36 cellular contexts compared by ENCODE assay signal in the genomic region with DNA sequence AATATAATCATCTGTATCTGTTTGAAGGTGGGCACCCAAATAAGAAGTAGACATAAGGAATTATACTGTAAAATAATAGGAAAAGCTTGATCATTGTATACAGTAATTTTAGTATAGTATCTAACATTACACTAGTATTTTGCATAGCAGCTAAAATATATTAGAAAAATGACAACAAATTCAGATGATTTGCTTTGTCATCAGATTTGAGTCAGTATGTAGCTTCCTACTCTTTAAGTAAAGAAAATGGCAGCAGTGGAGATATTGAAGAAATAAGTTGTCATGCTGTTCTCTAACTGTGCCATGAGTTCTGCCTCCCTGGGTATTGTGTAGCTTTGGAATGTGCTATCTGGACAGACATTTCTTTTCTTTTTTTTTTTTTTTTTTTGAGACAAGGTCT.
DNase-seq lines count a peak whose midpoint lies in the region; ATAC-seq, FAIRE-seq and TF ChIP-seq lines count a peak whose summit lies in the region.
"Had no signal": no experiment of that assay in that cellular context is flagged by ENCODE, and none has a peak within 500 bp of the region (broad histone marks: within the 10 kb centered on the region; RNA-seq: fewer than 3 reads in every experiment).

No MANE protein-coding gene starts in this region.

- no peaks in the 10 kb centered on the region for H3K79me2 ChIP-seq in HepG2 (ENCODE audit: insufficient read depth, low read length)
- no peaks in the 10 kb centered on the region for H3K79me2 ChIP-seq in K562 (ENCODE audit: control insufficient read depth, insufficient read depth, low read length)

- H3K27ac Mint-ChIP-seq in activated CD4-positive, alpha-beta T cell treated with anti-CD3 and anti-CD28 coated beads for 36 hours, result no peak overlapping the region
- H3K27ac Mint-ChIP-seq: B cell; CD14-positive monocyte; CD4-positive, alpha-beta memory T cell; CD4-positive, alpha-beta T cell; CD4-positive, CD25-positive, alpha-beta regulatory T cell; CD8-positive, alpha-beta memory T cell; CD8-positive, alpha-beta T cell had no signal

- no peak overlapping the region for H4K91ac ChIP-seq in IMR-90 (ENCODE audit: insufficient read depth, low read depth, low read length)

- H3K4ac ChIP-seq in IMR-90 (ENCODE audit: low read depth, low read length), result no peak overlapping the region

- H3K36me3 Mint-ChIP-seq in activated CD4-positive, alpha-beta T cell treated with anti-CD3 and anti-CD28 coated beads for 36 hours (ENCODE audit: low read depth), result no peaks in the 10 kb centered on the region
- H3K36me3 Mint-ChIP-seq: CD14-positive monocyte; CD4-positive, alpha-beta memory T cell; CD8-positive, alpha-beta memory T cell; CD8-positive, alpha-beta T cell had no signal

- FAIRE-seq in HepG2 (lab: Jason Lieb, UNC), result no peak
- FAIRE-seq in A549 (lab: Jason Lieb, UNC), result no peak
- no peak for FAIRE-seq in K562 (lab: Jason Lieb, UNC)
- FAIRE-seq: A204.1, D721Med had no signal

- H2AFZ ChIP-seq in HepG2 (ENCODE audit: low read length) (no peak overlapping the region), IMR-90 (replicated peaks; ENCODE audit: low read length, poor library complexity) (no peak overlapping the region), K562 (ENCODE audit: low read depth, low read length) (no peak overlapping the region)

- in situ Hi-C loops in HepG2 (cut with HindIII; ENCODE audit: extremely low pct_ligation_motif_present, low pct_unique_long_range_greater_than_20kb) (no loop called here), IMR-90 (cut with MboI; ENCODE audit: low sequenced_read_pairs) (no loop called here), K562 (cut with MboI) (no loop called here)

- intact Hi-C loops in HepG2 (cut with micrococcal nuclease; ENCODE audit: unreplicated experiment) (no loop called here), right lobe of liver (cut with DNase I) (no loop called here), IMR-90 (cut with micrococcal nuclease) (no loop called here), K562 (cut with micrococcal nuclease) (no loop called here), Right ventricle myocardium superior (cut with DNase I) (no loop called here)
- intact Hi-C loops in activated CD4-positive, alpha-beta T cell treated with anti-CD3 and anti-CD28 coated beads for 36 hours (cut with DNase I, micrococcal nuclease), result no loop called here

- H3K79me1 ChIP-seq in IMR-90 (ENCODE audit: low read depth in 1 of 2, low read length in 2 of 2), result peaks cover 0 to 11% of the 10 kb centered on the region in 2 experiments; a peak in 2 of 4 replicates

- H3K4me3 ChIP-seq in HepG2 (replicated peaks in 1 of 3; ENCODE audit: insufficient read depth in 1 of 3, low read depth in 2 of 3, low read length in 3 of 3) (no peak overlapping the region), right lobe of liver (no peak overlapping the region), A549 (no peak overlapping the region), IMR-90 (ENCODE audit: insufficient read depth, low read depth, low read length) (no peak overlapping the region), K562 (no peak overlapping the region)
- H3K4me3 ChIP-seq: BLaER1; BLaER1 treated with 17β-estradiol and CSF1 and Interleukin-3, amounts not matched to agents 10 nM and 100 nM had no signal

- no peak overlapping the region for H3K18ac ChIP-seq in IMR-90 (ENCODE audit: low read depth, low read length)

- no peak overlapping the region for H3K23ac ChIP-seq in IMR-90 (ENCODE audit: low read depth, low read length)

- H3K9ac ChIP-seq in HepG2 (ENCODE audit: insufficient read depth, low read depth, low read length), result no peak overlapping the region
- no peak overlapping the region for H3K9ac ChIP-seq in IMR-90 (ENCODE audit: low read depth, low read length)
- no peak overlapping the region for H3K9ac ChIP-seq in K562 (ENCODE audit: insufficient read depth in 1 of 2, low read depth in 2 of 2, low read length in 2 of 2)
- H3K9ac ChIP-seq: BLaER1; BLaER1 treated with 17β-estradiol and CSF1 and Interleukin-3, amounts not matched to agents 10 nM and 100 nM had no signal

- H3K27ac ChIP-seq in HepG2 (ENCODE audit: extremely low read length, insufficient read depth, low read length) (no peak overlapping the region), right lobe of liver (no peak overlapping the region), A549 (no peak overlapping the region), IMR-90 (ENCODE audit: insufficient read depth, low read length) (no peak overlapping the region), K562 (ENCODE audit: extremely low read depth, low read depth, low read length) (no peak overlapping the region)
- H3K27ac ChIP-seq: 22Rv1; BLaER1; BLaER1 treated with 17β-estradiol and CSF1 and Interleukin-3, amounts not matched to agents 10 nM and 100 nM; C4-2B had no signal

- CTCF ChIA-PET in HepG2 (lab: Yijun Ruan, JAX; ENCODE audit: low intra/inter-chr PET ratio, low total read pairs) (no interaction called here), A549 (lab: Yijun Ruan, JAX) (interaction anchor here (1.5 kb wide), 1 partner anchor 141 kb away, joined by 3 read pairs; no protein-coding TSS in a partner anchor), IMR-90 (lab: Yijun Ruan, JAX) (interaction anchor here (0.6 kb wide), 1 partner anchor 8 kb away, joined by 7 read pairs; no protein-coding TSS in a partner anchor), K562 (lab: Yijun Ruan, JAX; ENCODE audit: low intra/inter-chr PET ratio) (interaction anchor here (0.7 kb wide), 1 partner anchor 37 kb away, joined by 5 read pairs; no protein-coding TSS in a partner anchor)
- CTCF ChIA-PET in activated CD4-positive, alpha-beta T cell treated with anti-CD3 and anti-CD28 coated beads for 36 hours (lab: Charles Lee), result interaction anchor here (2.6 kb wide), 1 partner anchor 9 kb away, joined by 16 read pairs; no protein-coding TSS in a partner anchor

- no peak overlapping the region for H3K4me3 Mint-ChIP-seq in activated CD4-positive, alpha-beta T cell treated with anti-CD3 and anti-CD28 coated beads for 36 hours
- H3K4me3 Mint-ChIP-seq: B cell; CD14-positive monocyte; CD4-positive, alpha-beta memory T cell; CD4-positive, alpha-beta T cell; CD4-positive, CD25-positive, alpha-beta regulatory T cell; CD8-positive, alpha-beta memory T cell; CD8-positive, alpha-beta T cell had no signal

- TF ChIP-seq RAD21 in HepG2 (CRISPR knock-in tag; IDR thresholded peaks at IDR 0.05), result no peak
- TF ChIP-seq RAD21 in A549 (conservative IDR thresholded peaks at IDR 0.05 in 1 of 2, IDR thresholded peaks at IDR 0.05 in 1 of 2), result no peak
- TF ChIP-seq RAD21 in IMR-90 (IDR thresholded peaks at IDR 0.05; ENCODE audit: low read length), result no peak
- no peak for TF ChIP-seq RAD21 in K562 (CRISPR knock-in tag; conservative IDR thresholded peaks at IDR 0.05 in 1 of 2, IDR thresholded peaks at IDR 0.05 in 1 of 2)

- no peak overlapping the region for H2AK5ac ChIP-seq in IMR-90 (ENCODE audit: low read depth, low read length)

- no peak overlapping the region for H3K56ac ChIP-seq in IMR-90 (ENCODE audit: extremely low read depth, insufficient read depth, low read length)

- POLR2A ChIA-PET in HepG2 (lab: Yijun Ruan, JAX) (interaction anchor here (0.6 to 0.7 kb wide), 2 partner anchors 12 to 299 kb away, joined by 3 read pairs; no protein-coding TSS in a partner anchor), A549 (lab: Yijun Ruan, JAX) (no interaction called here), IMR-90 (lab: Charles Lee; ENCODE audit: unreplicated experiment) (interaction anchor here (0.6 kb wide), 1 partner anchor 74 kb away, joined by 9 read pairs; no protein-coding TSS in a partner anchor), K562 (lab: Yijun Ruan, JAX) (interaction anchor here (0.6 to 0.8 kb wide), 2 partner anchors 12 to 1090 kb away, joined by 3 to 4 read pairs; no protein-coding TSS in a partner anchor)
- POLR2A ChIA-PET in activated CD4-positive, alpha-beta T cell treated with anti-CD3 and anti-CD28 coated beads for 36 hours (lab: Charles Lee), result interaction anchor here (0.6 to 0.8 kb wide), 2 partner anchors 16 to 19 kb away, joined by 3 to 8 read pairs; no protein-coding TSS in a partner anchor

- H3K9me3 ChIP-seq in HepG2 (ENCODE audit: low read length) (no peaks in the 10 kb centered on the region), right lobe of liver (no peaks in the 10 kb centered on the region), A549 (no peaks in the 10 kb centered on the region), IMR-90 (ENCODE audit: control insufficient read depth, insufficient read depth, low read length) (no peaks in the 10 kb centered on the region), K562 (replicated peaks; ENCODE audit: control insufficient read depth, insufficient read depth, low read depth, low read length) (no peaks in the 10 kb centered on the region)
- H3K9me3 ChIP-seq: BE2C; BLaER1; BLaER1 treated with 17β-estradiol and CSF1 and Interleukin-3, amounts not matched to agents 10 nM and 100 nM; Caco-2 had no signal

- peaks cover 5% of the 10 kb centered on the region; the same call in 1 of the 2 replicates for H3K9me1 ChIP-seq in IMR-90 (ENCODE audit: insufficient read depth, low read length)
- H3K9me1 ChIP-seq in K562 (ENCODE audit: control insufficient read depth, insufficient read depth, low read length), result no peaks in the 10 kb centered on the region

- H3K27me3 ChIP-seq in HepG2 (ENCODE audit: control insufficient read depth in 1 of 2, insufficient read depth in 2 of 2, low read length in 2 of 2) (no peaks in the 10 kb centered on the region), right lobe of liver (no peaks in the 10 kb centered on the region), IMR-90 (ENCODE audit: control insufficient read depth, insufficient read depth, low read length) (no peaks in the 10 kb centered on the region), K562 (ENCODE audit: control insufficient read depth in 2 of 2, insufficient read depth in 2 of 2, low read length in 2 of 2) (peaks cover 46 to 55% of the 10 kb centered on the region in 2 experiments)
- H3K27me3 ChIP-seq: BE2C; BLaER1; BLaER1 treated with 17β-estradiol and CSF1 and Interleukin-3, amounts not matched to agents 10 nM and 100 nM had no signal

- peaks cover 3% of the 10 kb centered on the region for H3K27me3 Mint-ChIP-seq in activated CD4-positive, alpha-beta T cell treated with anti-CD3 and anti-CD28 coated beads for 36 hours
- H3K27me3 Mint-ChIP-seq: CD4-positive, alpha-beta T cell; CD4-positive, CD25-positive, alpha-beta regulatory T cell had no signal

- TF ChIP-seq POLR2A in HepG2 (IDR thresholded peaks at IDR 0.05; ENCODE audit: insufficient read depth in 1 of 2, low read depth in 2 of 2, low read length in 2 of 2) (no peak), right lobe of liver (IDR thresholded peaks at IDR 0.05) (no peak), A549 (IDR thresholded peaks at IDR 0.05; ENCODE audit: low read length) (no peak), IMR-90 (IDR thresholded peaks at IDR 0.05; ENCODE audit: low read depth, low read length) (no peak), K562 (conservative IDR thresholded peaks at IDR 0.05) (no peak)

- H4K5ac ChIP-seq in IMR-90 (ENCODE audit: low read depth, low read length), result no peak overlapping the region

- no peak for ATAC-seq in HepG2
- no peak for ATAC-seq in right lobe of liver
- ATAC-seq in A549, result no peak
- no peak for ATAC-seq in IMR-90 (ENCODE audit: low read depth)
- no peak for ATAC-seq in K562
- ATAC-seq in Right ventricle myocardium superior (ENCODE audit: poor library complexity), result no peak
- no peak for ATAC-seq in activated CD4-positive, alpha-beta T cell treated with anti-CD3 and anti-CD28 coated beads for 36 hours
- ATAC-seq: CD8-positive, alpha-beta T cell had no signal

- H3K4me1 ChIP-seq in HepG2 (ENCODE audit: insufficient read depth, low read length) (0 out of 2 replicates have a peak, but pooled peaks cover 4% of the 10 kb centered on the region), right lobe of liver (no peaks in the 10 kb centered on the region), A549 (no peaks in the 10 kb centered on the region), IMR-90 (ENCODE audit: control insufficient read depth, insufficient read depth, low read length) (peaks cover 7% of the 10 kb centered on the region), K562 (replicated peaks in 1 of 2; ENCODE audit: control insufficient read depth in 2 of 2, insufficient read depth in 2 of 2, low read length in 2 of 2) (no peaks in the 10 kb centered on the region)
- H3K4me1 ChIP-seq: BE2C, Caco-2 had no signal

- H2AK9ac ChIP-seq in IMR-90 (replicated peaks; ENCODE audit: low read depth, low read length, poor library complexity), result no peak overlapping the region

- H2BK20ac ChIP-seq in IMR-90 (ENCODE audit: low read depth, low read length), result no peak overlapping the region

- no peak overlapping the region for H2BK120ac ChIP-seq in IMR-90 (ENCODE audit: low read depth, low read length)

- no peak for TF ChIP-seq CTCF in HepG2 (CRISPR knock-in tag; IDR thresholded peaks at IDR 0.05)
- TF ChIP-seq CTCF in right lobe of liver (IDR thresholded peaks at IDR 0.05), result no peak
- TF ChIP-seq CTCF in A549 (IDR thresholded peaks at IDR 0.05), result no peak
- no peak for TF ChIP-seq CTCF in IMR-90 (conservative IDR thresholded peaks at IDR 0.05; ENCODE audit: low read depth, low read length)
- TF ChIP-seq CTCF in K562 (IDR thresholded peaks at IDR 0.05 in 2 of 3, conservative IDR thresholded peaks at IDR 0.05 in 1 of 3; ENCODE audit: insufficient read depth in 2 of 3, low read depth in 1 of 3, low read length in 3 of 3), result no peak

- dilution Hi-C loops in IMR-90 (cut with HindIII; ENCODE audit: low sequenced_read_pairs, unreplicated experiment), result no loop called here

- H3K14ac ChIP-seq in IMR-90 (replicated peaks; ENCODE audit: low read depth, low read length), result no peak overlapping the region

- no peak for TF ChIP-seq EP300 in HepG2 (IDR thresholded peaks at IDR 0.05; ENCODE audit: low read depth in 2 of 2, low read length in 2 of 2)
- no peak for TF ChIP-seq EP300 in HepG2 (CRISPR knock-in tag; IDR thresholded peaks at IDR 0.05; ENCODE audit: borderline replicate concordance)
- no peak for TF ChIP-seq EP300 in A549 (IDR thresholded peaks at IDR 0.05)
- no peak for TF ChIP-seq EP300 in K562 (IDR thresholded peaks at IDR 0.05; ENCODE audit: low read length)

- H2BK15ac ChIP-seq in IMR-90 (ENCODE audit: low read depth, low read length), result no peak overlapping the region

- H3K4me1 Mint-ChIP-seq in activated CD4-positive, alpha-beta T cell treated with anti-CD3 and anti-CD28 coated beads for 36 hours, result no peaks in the 10 kb centered on the region
- H3K4me1 Mint-ChIP-seq: B cell; CD4-positive, alpha-beta memory T cell; CD4-positive, CD25-positive, alpha-beta regulatory T cell; CD8-positive, alpha-beta memory T cell had no signal

- no peaks in the 10 kb centered on the region for H3K9me3 Mint-ChIP-seq in activated CD4-positive, alpha-beta T cell treated with anti-CD3 and anti-CD28 coated beads for 36 hours (ENCODE audit: low read depth)
- H3K9me3 Mint-ChIP-seq: CD14-positive monocyte; CD4-positive, alpha-beta memory T cell; CD4-positive, alpha-beta T cell; CD4-positive, CD25-positive, alpha-beta regulatory T cell; CD8-positive, alpha-beta memory T cell; CD8-positive, alpha-beta T cell had no signal

- BruUV-seq in HepG2 (replicated peaks; lab: Mats Ljungman, UMichigan) (no TSS peak), IMR-90 (replicated peaks; lab: Mats Ljungman, UMichigan) (no TSS peak), K562 (replicated peaks; lab: Mats Ljungman, UMichigan) (no TSS peak)

- DNase-seq in HepG2 (ENCODE audit: low spot score), result no peak
- no peak for DNase-seq in right lobe of liver
- DNase-seq in A549 (ENCODE audit: low read depth in 1 of 2, low spot score in 1 of 2), result no peak
- DNase-seq in IMR-90, result no peak
- DNase-seq in K562 (ENCODE audit: extremely low read depth in 1 of 4, low spot score in 3 of 4), result no peak
- no peak for DNase-seq in AG08395 (ENCODE audit: low spot score)
- no peak for DNase-seq in Right ventricle myocardium superior
- DNase-seq in activated CD4-positive, alpha-beta T cell treated with anti-CD3 and anti-CD28 coated beads for 36 hours, result no peak
- DNase-seq: 8988T; ACHN; AML-193; BE2C; C1 segment of cervical spinal cord; Caco-2; Calu3; CD4-positive, alpha-beta memory T cell; CD4-positive, alpha-beta T cell; CD4-positive, CD25-positive, alpha-beta regulatory T cell; CD8-positive, alpha-beta memory T cell; CD8-positive, alpha-beta T cell; COR-L47; DMS 273 treated with DMSO at 0.1 percent for 48 hours; DMS153; DMS53; DMS79; DMS79 treated with DMSO at 0.1 percent for 48 hours; DND-41; EL had no signal

- H4K20me1 ChIP-seq in HepG2 (ENCODE audit: insufficient read depth, low read length) (no peaks in the 10 kb centered on the region), IMR-90 (ENCODE audit: insufficient read depth, low read length) (no peaks in the 10 kb centered on the region), K562 (replicated peaks; ENCODE audit: control insufficient read depth, insufficient read depth, low read length) (no peaks in the 10 kb centered on the region)
- H4K20me1 ChIP-seq: BLaER1; BLaER1 treated with 17β-estradiol and CSF1 and Interleukin-3, amounts not matched to agents 10 nM and 100 nM had no signal

- H3K4me2 ChIP-seq in HepG2 (ENCODE audit: low read depth, low read length) (no peak overlapping the region), A549 (no peak overlapping the region), IMR-90 (ENCODE audit: low read depth, low read length) (no peak overlapping the region), K562 (ENCODE audit: insufficient read depth, low read length) (no peak overlapping the region)
- H3K4me2 ChIP-seq: BLaER1 had no signal

- H2BK5ac ChIP-seq in IMR-90 (ENCODE audit: low read depth, low read length, poor library complexity, severe bottlenecking), result no peak overlapping the region

- no peaks in the 10 kb centered on the region for H3K36me3 ChIP-seq in HepG2 (replicated peaks in 1 of 2; ENCODE audit: control insufficient read depth in 1 of 2, insufficient read depth in 2 of 2, low read length in 2 of 2)
- no peaks in the 10 kb centered on the region for H3K36me3 ChIP-seq in right lobe of liver
- H3K36me3 ChIP-seq in IMR-90 (ENCODE audit: control insufficient read depth, insufficient read depth, low read length), result no peaks in the 10 kb centered on the region
- no peaks in the 10 kb centered on the region for H3K36me3 ChIP-seq in K562 (ENCODE audit: control insufficient read depth, insufficient read depth, low read length)
- H3K36me3 ChIP-seq: BE2C; BLaER1; BLaER1 treated with 17β-estradiol and CSF1 and Interleukin-3, amounts not matched to agents 10 nM and 100 nM had no signal

- H4K8ac ChIP-seq in IMR-90 (ENCODE audit: low read depth in 2 of 2, low read length in 2 of 2), result no peak overlapping the region
